ENCODE assay signal across 11 cellular contexts in genomic region chr13:50676602-50677001, GRCh38.
DNase-seq lines count a peak whose midpoint lies in the region; ATAC-seq, FAIRE-seq and TF ChIP-seq lines count a peak whose summit lies in the region.
"Had no signal": no experiment of that assay in that cellular context is flagged by ENCODE, and none has a peak within 500 bp of the region (broad histone marks: within the 10 kb centered on the region; RNA-seq: fewer than 3 reads in every experiment).

No MANE protein-coding gene starts in this region.

- H3K27ac Mint-ChIP-seq in immature natural killer cell = peak overlapping the region in 5 of 6 donors; percentile 9 to 78 (median 44)

- H3K27me3 Mint-ChIP-seq in immature natural killer cell (ENCODE audit: low read depth in 3 of 3) = peaks cover 31 to 54% (median 40%) of the 10 kb centered on the region in 3 donors

- TF ChIP-seq CTCF in heart right ventricle (IDR thresholded peaks at IDR 0.05) = no peak
- no peak for TF ChIP-seq CTCF in right atrium auricular region (IDR thresholded peaks at IDR 0.05)
- no peak for TF ChIP-seq CTCF in adrenal gland (IDR thresholded peaks at IDR 0.05)

- H3K27ac ChIP-seq in heart right ventricle (peak overlapping the region in 7 of 10 donors; percentile 3 to 48 (median 38)), right atrium auricular region (no peak overlapping the region), adrenal gland (peak overlapping the region in 2 of 5 donors; percentile 38 to 52)
- H3K27ac ChIP-seq: C4-2B, coronary artery had no signal

- no peaks in the 10 kb centered on the region for H3K36me3 Mint-ChIP-seq in immature natural killer cell

- H3K4me1 Mint-ChIP-seq in immature natural killer cell = peaks cover 39 to 44% of the 10 kb centered on the region in 2 donors

- H3K4me1 ChIP-seq in heart right ventricle (peaks cover 0 to 45% (median 22%) of the 10 kb centered on the region in 9 donors), right atrium auricular region (peaks cover 0 to 17% of the 10 kb centered on the region in 2 donors), adrenal gland (replicated peaks in 1 of 2) (peaks cover 17 to 23% of the 10 kb centered on the region in 2 donors)

- H3K36me3 ChIP-seq in heart right ventricle (no peaks in the 10 kb centered on the region), right atrium auricular region (no peaks in the 10 kb centered on the region), adrenal gland (replicated peaks in 1 of 2) (no peaks in the 10 kb centered on the region)

- peak in 4 of 8 donors; percentile 25 to 53 (median 32) for ATAC-seq in heart right ventricle

- in situ Hi-C loops in G401 (cut with HindIII; ENCODE audit: low sequenced_read_pairs) = no loop called here

- no peak for FAIRE-seq in urothelium cell line (lab: Jason Lieb, UNC)

- intact Hi-C loops in heart right ventricle (cut with DNase I) = loop anchor here in 2 of 10 donors (5.0 kb wide), 1 partner anchor 79 kb away; no protein-coding TSS in a partner anchor
- intact Hi-C loops in adrenal gland (cut with DNase I) = no loop called here

- H3K9me3 ChIP-seq in heart right ventricle (no peaks in the 10 kb centered on the region), right atrium auricular region (no peaks in the 10 kb centered on the region), adrenal gland (replicated peaks in 1 of 3) (no peaks in the 10 kb centered on the region)

- H3K4me3 Mint-ChIP-seq in immature natural killer cell = peak overlapping the region; percentile 10 to 65 (median 55)

- no peaks in the 10 kb centered on the region for H3K27me3 ChIP-seq in heart right ventricle
- H3K27me3 ChIP-seq in right atrium auricular region = no peaks in the 10 kb centered on the region
- H3K27me3 ChIP-seq in adrenal gland = no peaks in the 10 kb centered on the region

- no peak for TF ChIP-seq POLR2A in adrenal gland (IDR thresholded peaks at IDR 0.05)

- 50 to 52% methylated on average over 1 of the region's 1 CpG for WGBS in heart right ventricle, 2 donors
- WGBS in adrenal gland, 4 donors = 36 to 63% (median 41%) methylated on average over 1 of the region's 1 CpG

- no peak overlapping the region for H3K4me3 ChIP-seq in heart right ventricle
- no peak overlapping the region for H3K4me3 ChIP-seq in right atrium auricular region
- no peak overlapping the region for H3K4me3 ChIP-seq in adrenal gland
- H3K4me3 ChIP-seq: coronary artery had no signal

- DNase-seq in heart right ventricle (no peak), right atrium auricular region (ENCODE audit: low spot score) (no peak), adrenal gland (peak in 6 of 7 donors; percentile 45 to 70 (median 57)), immature natural killer cell (peak; percentile 64 to 70 (median 65)), urothelium cell line (ENCODE audit: low spot score) (peak; percentile 4), NCI-H2196 treated with DMSO at 0.1 percent for 48 hours (lab: John Stamatoyannopoulos, UW; ENCODE audit: unreplicated experiment) (no peak), G401 (ENCODE audit: low spot score) (no peak)
- DNase-seq in stimulated activated naive CD4-positive, alpha-beta T cell treated with Interleukin-2 at 50 U/mL for 16 hours (lab: John Stamatoyannopoulos, UW) = no peak
- DNase-seq: NCI-H526 had no signal

- H3K9me3 Mint-ChIP-seq in immature natural killer cell = no peaks in the 10 kb centered on the region

Comparison
In these comparisons a context has a peak if more than half of its experiments do, and no peak if none do; other contexts are left out.
1. H3K27ac ChIP-seq: peak in heart right ventricle (7 of 10); none in right atrium auricular region (0 of 2).
2. DNase-seq: peak in adrenal gland (6 of 7), immature natural killer cell (3 of 3) and urothelium cell line (single experiment); none in heart right ventricle (0 of 2), right atrium auricular region (single experiment), stimulated activated naive CD4-positive, alpha-beta T cell treated with Interleukin-2 at 50 U/mL for 16 hours (single experiment), NCI-H2196 treated with DMSO at 0.1 percent for 48 hours (single experiment) and G401 (single experiment).